8 cellular contexts compared by ENCODE assay signal in the genomic region with DNA sequence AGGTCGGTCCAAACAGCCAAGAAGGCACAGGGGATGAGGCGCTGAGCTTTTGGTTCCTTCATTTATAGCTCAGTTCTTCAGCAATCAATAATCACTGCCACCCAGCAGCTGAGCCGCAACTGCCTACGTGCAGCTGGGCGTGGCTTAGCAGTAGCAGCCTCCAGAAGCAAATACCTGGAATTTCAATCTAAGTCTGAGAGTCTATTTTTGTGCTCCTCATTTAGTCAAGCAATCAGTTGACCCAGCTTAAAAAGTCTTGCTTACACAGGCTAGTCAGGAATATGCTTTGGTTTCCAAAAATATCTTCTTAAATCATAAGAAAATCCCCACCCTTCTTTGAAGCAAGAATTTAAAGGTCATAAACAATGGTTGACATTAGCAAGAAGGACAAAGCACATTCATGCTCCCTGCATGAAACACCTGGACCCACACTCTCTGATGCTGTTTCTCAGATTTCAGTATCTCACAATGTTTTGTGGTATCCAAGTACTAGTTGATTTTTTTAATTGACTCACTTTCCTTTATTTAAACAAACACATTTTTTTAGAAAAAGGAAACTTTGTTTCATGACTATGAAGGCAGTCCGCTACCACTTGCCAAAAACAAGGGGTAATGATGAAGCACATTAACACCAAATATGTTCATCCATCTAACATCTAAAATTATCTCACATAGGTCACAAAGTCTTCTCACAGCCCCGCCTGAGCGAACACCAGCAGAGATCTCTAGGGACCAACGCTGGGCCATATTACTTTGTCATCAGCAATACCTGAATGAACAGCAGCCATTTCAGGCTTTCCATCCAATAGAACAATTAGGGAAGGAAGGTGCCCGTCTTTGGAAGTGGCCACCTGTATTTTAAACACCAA.
DNase-seq lines count a peak whose midpoint lies in the region; ATAC-seq, FAIRE-seq and TF ChIP-seq lines count a peak whose summit lies in the region.

No MANE protein-coding gene starts in this region.

- H3K4me3 ChIP-seq in CD4-positive, CD25-positive, alpha-beta regulatory T cell (ENCODE audit: low read depth, low read length): peak overlapping the region; percentile 13
- H3K4me3 ChIP-seq in OCI-LY1 (ENCODE audit: low read depth, low read length, poor library complexity, severe bottlenecking) (peak overlapping the region; percentile 37), keratinocyte (ENCODE audit: control insufficient read depth in 2 of 3, extremely low read depth in 1 of 3, insufficient read depth in 2 of 3, low read depth in 1 of 3, low read length in 3 of 3) (no peak overlapping the region)

- no peaks in the 10 kb centered on the region for H3K9me2 ChIP-seq in OCI-LY1 (ENCODE audit: low read depth, low read length)

- H3K9me3 Mint-ChIP-seq in CD4-positive, CD25-positive, alpha-beta regulatory T cell: no peaks in the 10 kb centered on the region

- H3K27ac ChIP-seq in CD4-positive, CD25-positive, alpha-beta regulatory T cell (ENCODE audit: insufficient read depth, low read length, poor library complexity, severe bottlenecking): peak overlapping the region; percentile 67
- peak overlapping the region; percentile 97 for H3K27ac ChIP-seq in OCI-LY1 (ENCODE audit: low read depth, low read length, poor library complexity, severe bottlenecking)
- H3K27ac ChIP-seq in keratinocyte (ENCODE audit: control insufficient read depth, insufficient read depth, low read length): peak overlapping the region; percentile 9

- peaks cover 48% of the 10 kb centered on the region for H3K36me3 Mint-ChIP-seq in CD4-positive, CD25-positive, alpha-beta regulatory T cell

- TF ChIP-seq CTCF in OCI-LY1 (IDR thresholded peaks at IDR 0.05; ENCODE audit: low read length) (no peak), keratinocyte (optimal IDR thresholded peaks at IDR 0.05 in 1 of 3, IDR thresholded peaks at IDR 0.05 in 1 of 3, conservative IDR thresholded peaks at IDR 0.05 in 1 of 3; ENCODE audit: extremely low read depth in 1 of 3, insufficient read depth in 2 of 3, low read length in 3 of 3) (no peak), GM20000 (IDR thresholded peaks at IDR 0.05; ENCODE audit: extremely low read depth, missing control alignments) (no peak)

- peak; percentile 49 for TF ChIP-seq POLR2A in GM19193 (IDR thresholded peaks at IDR 0.05; ENCODE audit: extremely low read depth, insufficient read depth, insufficient read length)

- peaks cover 24 to 82% (median 59%) of the 10 kb centered on the region in 4 donors for H3K4me1 Mint-ChIP-seq in CD4-positive, CD25-positive, alpha-beta regulatory T cell

- no peak for FAIRE-seq in keratinocyte (lab: Jason Lieb, UNC)
- no peak for FAIRE-seq in urothelium cell line (lab: Jason Lieb, UNC)

- H3K27ac Mint-ChIP-seq in CD4-positive, CD25-positive, alpha-beta regulatory T cell: peak overlapping the region; percentile 81 to 95 (median 88)

- H4K20me1 ChIP-seq in OCI-LY1 (ENCODE audit: insufficient read depth, low read length): no peaks in the 10 kb centered on the region
- H4K20me1 ChIP-seq in keratinocyte (ENCODE audit: control insufficient read depth, extremely low read depth, insufficient read depth, low read length): no peaks in the 10 kb centered on the region

- H3K27me3 Mint-ChIP-seq in CD4-positive, CD25-positive, alpha-beta regulatory T cell: no peaks in the 10 kb centered on the region

- no peak overlapping the region for H2AFZ ChIP-seq in OCI-LY1 (ENCODE audit: low read length)
- no peak overlapping the region for H2AFZ ChIP-seq in keratinocyte (ENCODE audit: control insufficient read depth, low read length)

- dilution Hi-C loops in keratinocyte (cut with MboI; ENCODE audit: extremely low pct_ligation_motif_present, low sequenced_read_pairs): no loop called here

- peaks cover 6% of the 10 kb centered on the region; the same call in 1 of the 2 replicates for H3F3A ChIP-seq in OCI-LY1 (ENCODE audit: insufficient read depth, low read length)

- H3K27me3 ChIP-seq in CD4-positive, CD25-positive, alpha-beta regulatory T cell (ENCODE audit: control insufficient read depth, insufficient read depth, low read length): no peaks in the 10 kb centered on the region
- H3K27me3 ChIP-seq in OCI-LY1 (ENCODE audit: insufficient read depth, low read length) (no peaks in the 10 kb centered on the region), keratinocyte (ENCODE audit: control insufficient read depth, extremely low read depth, insufficient read depth, low read length) (no peaks in the 10 kb centered on the region)

- peak; percentile 16 to 81 (median 20) for DNase-seq in CD4-positive, CD25-positive, alpha-beta regulatory T cell
- no peak for DNase-seq in keratinocyte (ENCODE audit: low read depth, low spot score)
- no peak for DNase-seq in urothelium cell line (ENCODE audit: low spot score)
- no peak for DNase-seq in ureter (ENCODE audit: low spot score)
- no peak for DNase-seq in NCI-H2081 (lab: John Stamatoyannopoulos, UW)
- no peak for DNase-seq in GM20000 (ENCODE audit: low spot score)

- H3K9me1 ChIP-seq in keratinocyte (ENCODE audit: control insufficient read depth, extremely low read depth, insufficient read depth, low read length): no peaks in the 10 kb centered on the region

- H3K36me3 ChIP-seq in CD4-positive, CD25-positive, alpha-beta regulatory T cell (ENCODE audit: control insufficient read depth, insufficient read depth, low read length): peaks cover 39% of the 10 kb centered on the region
- peaks cover 85% of the 10 kb centered on the region for H3K36me3 ChIP-seq in OCI-LY1 (ENCODE audit: insufficient read depth, low read length)
- peaks cover 1 to 2% of the 10 kb centered on the region in 2 experiments for H3K36me3 ChIP-seq in keratinocyte (ENCODE audit: control insufficient read depth in 2 of 2, extremely low read depth in 1 of 2, insufficient read depth in 2 of 2, low read length in 2 of 2)

- peaks cover 48% of the 10 kb centered on the region for H3K4me1 ChIP-seq in CD4-positive, CD25-positive, alpha-beta regulatory T cell (ENCODE audit: control insufficient read depth, insufficient read depth, low read length, poor library complexity, severe bottlenecking)
- H3K4me1 ChIP-seq in OCI-LY1 (ENCODE audit: insufficient read depth, low read length, severe bottlenecking) (peaks cover 79% of the 10 kb centered on the region), keratinocyte (ENCODE audit: control insufficient read depth, extremely low read depth, insufficient read depth, low read length) (peaks cover 35% of the 10 kb centered on the region)

- ATAC-seq in CD4-positive, CD25-positive, alpha-beta regulatory T cell (ENCODE audit: low read depth in 2 of 2): peak; percentile 50 to 59

- peak overlapping the region; percentile 21 for H3K4me2 ChIP-seq in OCI-LY1 (ENCODE audit: low read length)
- no peak overlapping the region for H3K4me2 ChIP-seq in keratinocyte (ENCODE audit: control insufficient read depth, extremely low read depth, insufficient read depth, low read depth, low read length)

- H3K79me2 ChIP-seq in OCI-LY1 (ENCODE audit: insufficient read depth, low read length) (peaks cover 14% of the 10 kb centered on the region; the same call in 1 of the 2 replicates), keratinocyte (ENCODE audit: control insufficient read depth, insufficient read depth, low read length) (no peaks in the 10 kb centered on the region)

- H3K4me3 Mint-ChIP-seq in CD4-positive, CD25-positive, alpha-beta regulatory T cell: peak overlapping the region; percentile 27 to 66 (median 51)

- no peaks in the 10 kb centered on the region for H3K9me3 ChIP-seq in CD4-positive, CD25-positive, alpha-beta regulatory T cell (ENCODE audit: control insufficient read depth in 2 of 2, low read length in 2 of 2)
- H3K9me3 ChIP-seq in OCI-LY1 (ENCODE audit: low read length): no peaks in the 10 kb centered on the region
- H3K9me3 ChIP-seq in keratinocyte (ENCODE audit: control insufficient read depth, low read depth, low read length): no peaks in the 10 kb centered on the region

- H3K9ac ChIP-seq in OCI-LY1 (ENCODE audit: low read length): peak overlapping the region; percentile 12; the same call in 1 of the 2 replicates
- no peak overlapping the region for H3K9ac ChIP-seq in keratinocyte (ENCODE audit: control insufficient read depth, extremely low read depth, insufficient read depth, low read length)

Comparison
In these comparisons a context has a peak if more than half of its experiments do, and no peak if none do; other contexts are left out.
1. DNase-seq: peak in CD4-positive, CD25-positive, alpha-beta regulatory T cell (3 of 3); none in keratinocyte (single experiment), urothelium cell line (single experiment), ureter (single experiment), NCI-H2081 (0 of 2) and GM20000 (single experiment).
2. H3K27ac ChIP-seq: peak in every context shown above with its lines; median percentile 97 in OCI-LY1; 67 in CD4-positive, CD25-positive, alpha-beta regulatory T cell; 9 in keratinocyte.
3. H3K4me3 ChIP-seq: peak in CD4-positive, CD25-positive, alpha-beta regulatory T cell (single experiment) and OCI-LY1 (single experiment); none in keratinocyte (0 of 3).